8 cellular contexts compared by ENCODE assay signal in genomic region chr4:3075652-3075981, GRCh38. TPM values are rescaled to one million over a fixed set of nuclear protein-coding genes. Genes with fewer than 3 reads are reported as not detected.
DNase-seq lines count a peak whose midpoint lies in the region; ATAC-seq and TF ChIP-seq lines count a peak whose summit lies in the region.

No MANE protein-coding gene starts in this region.

- H3K4me1 Mint-ChIP-seq in neural crest cell = peaks cover 27% of the 10 kb centered on the region

- no peaks in the 10 kb centered on the region for H3K9me3 ChIP-seq in MG63
- no peaks in the 10 kb centered on the region for H3K9me3 ChIP-seq in ectodermal cell (ENCODE audit: control insufficient read depth, low read length)

- H3K36me3 Mint-ChIP-seq in neural crest cell (ENCODE audit: low read depth) = no peaks in the 10 kb centered on the region

- H3K4me3 ChIP-seq in MG63 (peak overlapping the region; percentile 91), ectodermal cell (ENCODE audit: insufficient read depth, low read depth, low read length) (peak overlapping the region; percentile 90)

- H3K36me3 ChIP-seq in MG63 (no peaks in the 10 kb centered on the region), ectodermal cell (ENCODE audit: control insufficient read depth, insufficient read depth, low read length) (no peaks in the 10 kb centered on the region)

- no peaks in the 10 kb centered on the region for H3K9me3 Mint-ChIP-seq in neural crest cell

- intact Hi-C loops in sciatic nerve (cut with DNase I) = no loop called here

- H3K27me3 ChIP-seq in MG63 = no peaks in the 10 kb centered on the region
- no peaks in the 10 kb centered on the region for H3K27me3 ChIP-seq in ectodermal cell (ENCODE audit: control insufficient read depth, insufficient read depth, low read length, poor library complexity, severe bottlenecking)

- H3K4me1 ChIP-seq in ectodermal cell (ENCODE audit: control insufficient read depth, insufficient read depth, low read length) = no peaks in the 10 kb centered on the region

- TF ChIP-seq CTCF in C4-2B (conservative IDR thresholded peaks at IDR 0.05) (no peak), neural crest cell (conservative IDR thresholded peaks at IDR 0.05) (no peak), GM13977 (IDR thresholded peaks at IDR 0.05; ENCODE audit: extremely low read depth, insufficient read depth, missing control alignments) (no peak)

- peak overlapping the region; percentile 99 for H3K4me3 Mint-ChIP-seq in neural crest cell

- peak overlapping the region; percentile 77 for H3K27ac ChIP-seq in C4-2B
- H3K27ac ChIP-seq in ectodermal cell (ENCODE audit: insufficient read depth, low read depth, low read length, poor library complexity, severe bottlenecking) = peak overlapping the region; percentile 55

- no peak for DNase-seq in MG63
- DNase-seq in neural crest cell (ENCODE audit: low read depth, low spot score) = no peak
- DNase-seq in sciatic nerve (ENCODE audit: low spot score) = no peak
- DNase-seq in GM13977 (ENCODE audit: low spot score) = no peak
- no peak for DNase-seq in NCI-H1105 treated with DMSO at 0.1 percent for 48 hours (lab: John Stamatoyannopoulos, UW)
- no peak for DNase-seq in NCI-H1930 (lab: John Stamatoyannopoulos, UW)

- H3K27ac Mint-ChIP-seq in neural crest cell (ENCODE audit: unreplicated experiment) = peak overlapping the region; percentile 99

- 5 to 10% methylated on average over 7 to 8 of the region's 8 CpGs for WGBS in ectodermal cell, 2 experiments

- in situ Hi-C loops in GM13977 (cut with MboI; ENCODE audit: low pct_unique_long_range_greater_than_20kb, low sequenced_read_pairs, unreplicated experiment) = no loop called here

- H3K27me3 Mint-ChIP-seq in neural crest cell (ENCODE audit: low read depth) = no peaks in the 10 kb centered on the region

- ATAC-seq in sciatic nerve = no peak

RNA-seq across cellular contexts. Expression of gene HTT, which starts 1.1 kb away (rescaled TPM):
- total RNA-seq in MG63 (2014; rRNA removed; shearing (Covaris generic); ENCODE audit: low replicate concordance) = 6.4 and 8.1 TPM in 2 replicates
- polyA plus RNA-seq in ectodermal cell (2013, experiment 1 of 4) = 26.9 TPM
- 36.6 TPM for polyA plus RNA-seq in ectodermal cell (2013, experiment 2 of 4)
- polyA plus RNA-seq in ectodermal cell (2013, experiment 3 of 4) = 32.7 TPM
- polyA plus RNA-seq in ectodermal cell (2013, experiment 4 of 4) = 30.7 TPM
- 72.0 and 77.7 TPM in 2 replicates for total RNA-seq in neural crest cell
- total RNA-seq in sciatic nerve = 67.8 TPM

RNA-seq across cellular contexts. Expression of gene HTT-AS, which starts 1.3 kb away (rescaled TPM):
- total RNA-seq in MG63 (2014; rRNA removed; shearing (Covaris generic); ENCODE audit: low replicate concordance) = not detected in 2 replicates
- polyA plus RNA-seq in ectodermal cell (2013, experiment 1 of 4) = not detected
- not detected for polyA plus RNA-seq in ectodermal cell (2013, experiment 2 of 4)
- not detected for polyA plus RNA-seq in ectodermal cell (2013, experiment 3 of 4)
- not detected for polyA plus RNA-seq in ectodermal cell (2013, experiment 4 of 4)
- total RNA-seq in neural crest cell (not detected in 2 replicates), sciatic nerve (not detected)
